ENCODE assay signal across 10 cellular contexts in genomic region chr13:24459234-24459633, GRCh38.
DNase-seq lines count a peak whose midpoint lies in the region; ATAC-seq lines count a peak whose summit lies in the region.
"Had no signal": no experiment of that assay in that cellular context is flagged by ENCODE, and none has a peak within 500 bp of the region (broad histone marks: within the 10 kb centered on the region; RNA-seq: fewer than 3 reads in every experiment).

No MANE protein-coding gene starts in this region.

- CTCF ChIA-PET in activated naive CD4-positive, alpha-beta T cell treated with anti-CD3 and anti-CD28 coated beads, Interleukin-2, amount 10 ng/mL, durations not matched to agents 7 days and 5 days (lab: Charles Lee) = interaction anchor here (0.7 kb wide), 1 partner anchor 270 kb away, joined by 3 read pairs; no protein-coding TSS in a partner anchor

- peaks cover 54% of the 10 kb centered on the region for H3K36me3 Mint-ChIP-seq in activated naive CD4-positive, alpha-beta T cell treated with anti-CD3 and anti-CD28 coated beads, Interleukin-2, amount 10 ng/mL, durations not matched to agents 7 days and 5 days
- H3K36me3 Mint-ChIP-seq in stimulated activated effector memory CD8-positive, alpha-beta T cell treated with anti-CD3 and anti-CD28 coated beads, Interleukin-12 subunit alpha, Interleukin-12 subunit beta, amount 100 ng/mL, for 72 hours = peaks cover 85% of the 10 kb centered on the region

- H3K9me3 Mint-ChIP-seq in activated naive CD4-positive, alpha-beta T cell treated with anti-CD3 and anti-CD28 coated beads, Interleukin-2, amount 10 ng/mL, durations not matched to agents 7 days and 5 days = no peaks in the 10 kb centered on the region
- H3K9me3 Mint-ChIP-seq in stimulated activated effector memory CD8-positive, alpha-beta T cell treated with anti-CD3 and anti-CD28 coated beads, Interleukin-12 subunit alpha, Interleukin-12 subunit beta, amount 100 ng/mL, for 72 hours = no peaks in the 10 kb centered on the region

- H3K4me1 Mint-ChIP-seq in activated naive CD4-positive, alpha-beta T cell treated with anti-CD3 and anti-CD28 coated beads, Interleukin-2, amount 10 ng/mL, durations not matched to agents 7 days and 5 days = peaks cover 23% of the 10 kb centered on the region
- peaks cover 35% of the 10 kb centered on the region for H3K4me1 Mint-ChIP-seq in stimulated activated effector memory CD8-positive, alpha-beta T cell treated with anti-CD3 and anti-CD28 coated beads, Interleukin-12 subunit alpha, Interleukin-12 subunit beta, amount 100 ng/mL, for 72 hours

- no peaks in the 10 kb centered on the region for H3K27me3 Mint-ChIP-seq in activated naive CD4-positive, alpha-beta T cell treated with anti-CD3 and anti-CD28 coated beads, Interleukin-2, amount 10 ng/mL, durations not matched to agents 7 days and 5 days

- H3K4me3 Mint-ChIP-seq in activated naive CD4-positive, alpha-beta T cell treated with anti-CD3 and anti-CD28 coated beads, Interleukin-2, amount 10 ng/mL, durations not matched to agents 7 days and 5 days = no peak overlapping the region
- no peak overlapping the region for H3K4me3 Mint-ChIP-seq in stimulated activated effector memory CD8-positive, alpha-beta T cell treated with anti-CD3 and anti-CD28 coated beads, Interleukin-12 subunit alpha, Interleukin-12 subunit beta, amount 100 ng/mL, for 72 hours

- DNase-seq in activated naive CD4-positive, alpha-beta T cell treated with anti-CD3 and anti-CD28 coated beads, Interleukin-2, amount 10 ng/mL, durations not matched to agents 7 days and 5 days = no peak
- DNase-seq in activated naive CD4-positive, alpha-beta T cell treated with Interleukin-2 at 50 U/mL for 16 hours = no peak
- peak; percentile 51 for DNase-seq in amniotic stem cell (lab: John Stamatoyannopoulos, UW)
- DNase-seq in stimulated activated effector memory CD8-positive, alpha-beta T cell treated with anti-CD3 and anti-CD28 coated beads, Interleukin-12 subunit alpha, Interleukin-12 subunit beta, amount 100 ng/mL, for 72 hours (ENCODE audit: low spot score in 2 of 2) = no peak
- DNase-seq in COLO668 (lab: John Stamatoyannopoulos, UW; ENCODE audit: unreplicated experiment) = no peak
- DNase-seq: COR-L47, NCI-H2081 had no signal

- H3K27ac Mint-ChIP-seq in activated naive CD4-positive, alpha-beta T cell treated with anti-CD3 and anti-CD28 coated beads, Interleukin-2, amount 10 ng/mL, durations not matched to agents 7 days and 5 days = peak overlapping the region; percentile 33
- peak overlapping the region; percentile 9 for H3K27ac Mint-ChIP-seq in stimulated activated effector memory CD8-positive, alpha-beta T cell treated with anti-CD3 and anti-CD28 coated beads, Interleukin-12 subunit alpha, Interleukin-12 subunit beta, amount 100 ng/mL, for 72 hours

- ATAC-seq in HG02973 (IDR thresholded peaks at IDR 0.05; ENCODE audit: unreplicated experiment) (peak; percentile 65), HG02678 (IDR thresholded peaks at IDR 0.05; ENCODE audit: unreplicated experiment) (no peak), GM19455 (IDR thresholded peaks at IDR 0.05; ENCODE audit: unreplicated experiment) (no peak)
- ATAC-seq in stimulated activated effector memory CD8-positive, alpha-beta T cell treated with anti-CD3 and anti-CD28 coated beads, Interleukin-12 subunit alpha, Interleukin-12 subunit beta, amount 100 ng/mL, for 72 hours = peak; percentile 94

Comparison
In these comparisons a context has a peak if more than half of its experiments do, and no peak if none do; other contexts are left out.
1. ATAC-seq: peak in HG02973 (single experiment) and stimulated activated effector memory CD8-positive, alpha-beta T cell treated with anti-CD3 and anti-CD28 coated beads, Interleukin-12 subunit alpha, Interleukin-12 subunit beta, amount 100 ng/mL, for 72 hours (single experiment); none in HG02678 (single experiment) and GM19455 (single experiment).